In the genomic region with DNA sequence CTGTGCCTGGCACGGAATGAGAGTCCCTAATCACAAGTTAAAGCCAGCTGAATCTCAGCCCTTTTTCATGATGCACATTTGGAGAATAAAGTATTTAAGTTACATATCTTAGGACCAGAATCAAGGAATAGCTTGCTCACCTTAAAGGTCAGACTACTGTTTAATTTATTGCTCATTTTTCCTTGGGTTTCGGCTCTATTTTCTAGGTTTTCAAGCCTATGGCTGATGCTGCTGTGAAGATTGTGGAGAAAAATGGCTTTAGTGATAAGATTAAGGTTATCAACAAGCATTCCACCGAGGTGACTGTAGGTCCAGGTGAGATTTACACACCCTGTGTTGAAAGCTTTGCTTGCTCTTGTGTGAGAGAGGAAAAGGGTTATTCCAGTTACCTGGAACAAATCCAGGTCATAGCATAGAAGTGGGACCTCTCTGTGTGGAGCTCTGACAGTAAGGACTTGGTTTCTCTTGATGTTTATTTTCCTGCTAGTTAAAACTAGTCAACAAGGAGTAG, we compare ENCODE assay signal across 16 cellular contexts. TPM values are rescaled to one million over a fixed set of nuclear protein-coding genes. Genes with fewer than 3 reads are reported as not detected.
A peak's percentile ranks its signal among the peaks of the same experiment; 100 is the strongest.
DNase-seq lines count a peak whose midpoint lies in the region; FAIRE-seq and TF ChIP-seq lines count a peak whose summit lies in the region.
"Had no signal": no experiment of that assay in that cellular context is flagged by ENCODE, and none has a peak within 500 bp of the region (broad histone marks: within the 10 kb centered on the region; RNA-seq: fewer than 3 reads in every experiment).

No MANE protein-coding gene starts in this region.

- POLR2A ChIA-PET in CD4-positive, alpha-beta memory T cell (lab: Charles Lee; ENCODE audit: partially characterized antibody) = interaction anchor here (0.6 to 4.1 kb wide), 9 partner anchors 43 to 745 kb away, joined by 3 to 70 read pairs (median 4); a partner anchor contains a TSS

- DNase-seq in CD4-positive, alpha-beta memory T cell = no peak
- DNase-seq in NCI-H226 (peak; percentile 69), dorsolateral prefrontal cortex (no peak), small intestine (peak; percentile 82), RCC 7860 (ENCODE audit: low spot score) (no peak), NCI-H1092 (lab: John Stamatoyannopoulos, UW) (no peak)
- DNase-seq in activated CD4-positive, alpha-beta T cell treated with anti-CD3 and anti-CD28 coated beads, Interleukin-2, amount 10 ng/mL, durations not matched to agents 24 days and 14 days = no peak

- H3K4me3 ChIP-seq in CD4-positive, alpha-beta memory T cell (ENCODE audit: low read length in 2 of 2) = no peak overlapping the region
- H3K4me3 ChIP-seq in dorsolateral prefrontal cortex (peak overlapping the region in 2 of 59 donors; percentile 3 to 33), small intestine (ENCODE audit: low read depth in 1 of 2, low read length in 2 of 2) (no peak overlapping the region)
- H3K4me3 ChIP-seq: coronary artery, ovary, SJSA1, uterus had no signal

- H3K27ac ChIP-seq in CD4-positive, alpha-beta memory T cell (ENCODE audit: low read depth, low read length) = no peak overlapping the region
- H3K27ac ChIP-seq in dorsolateral prefrontal cortex = peak overlapping the region in 45 of 59 donors; percentile 14 to 91 (median 72)
- no peak overlapping the region for H3K27ac ChIP-seq in small intestine (ENCODE audit: low read depth in 1 of 2, low read length in 1 of 2)
- H3K27ac ChIP-seq: coronary artery, ovary, SJSA1, uterus had no signal

- FAIRE-seq in small intestine (lab: Jason Lieb, UNC) (no peak), RCC 7860 (lab: Jason Lieb, UNC) (no peak)

- intact Hi-C loops in CD4-positive, alpha-beta memory T cell (cut with micrococcal nuclease) = loop anchor here (1.0 kb wide), 3 partner anchors 18 to 89 kb away; a partner anchor contains a TSS
- intact Hi-C loops in dorsolateral prefrontal cortex (cut with DNase I) = loop anchor here (2.0 to 5.0 kb wide), 2 partner anchors 67 to 68 kb away; a partner anchor contains a TSS
- intact Hi-C loops in activated CD4-positive, alpha-beta T cell treated with anti-CD3 and anti-CD28 coated beads, Interleukin-2, amount 10 ng/mL, durations not matched to agents 24 days and 14 days (cut with micrococcal nuclease) = loop anchor here (1.0 kb wide), 3 partner anchors 19 to 89 kb away; a partner anchor contains a TSS

- peak in 16 of 56 donors; percentile 2 to 44 (median 14) for TF ChIP-seq CTCF in dorsolateral prefrontal cortex (IDR thresholded peaks at IDR 0.05 in 54 of 56, conservative IDR thresholded peaks at IDR 0.05 in 2 of 56; ENCODE audit: low read depth in 1 of 56, partially characterized antibody in 56 of 56)

- CTCF ChIA-PET in CD4-positive, alpha-beta memory T cell (lab: Charles Lee; ENCODE audit: partially characterized antibody) = interaction anchor here (0.6 to 18.1 kb wide), 35 partner anchors 10 to 288 kb away, joined by 3 to 575 read pairs (median 6); a partner anchor contains a TSS

- peaks cover 18 to 45% of the 10 kb centered on the region in 2 donors for H3K36me3 Mint-ChIP-seq in CD4-positive, alpha-beta memory T cell
- H3K36me3 Mint-ChIP-seq in activated CD4-positive, alpha-beta T cell treated with anti-CD3 and anti-CD28 coated beads, Interleukin-2, amount 10 ng/mL, durations not matched to agents 24 days and 14 days (ENCODE audit: low read depth) = peaks cover 36% of the 10 kb centered on the region
- H3K36me3 Mint-ChIP-seq: naive B cell had no signal

- H3K4me3 Mint-ChIP-seq in CD4-positive, alpha-beta memory T cell = no peak overlapping the region
- H3K4me3 Mint-ChIP-seq in activated CD4-positive, alpha-beta T cell treated with anti-CD3 and anti-CD28 coated beads, Interleukin-2, amount 10 ng/mL, durations not matched to agents 24 days and 14 days = no peak overlapping the region
- H3K4me3 Mint-ChIP-seq: activated naive CD8-positive, alpha-beta T cell treated with anti-CD3 and anti-CD28 coated beads for 36 hours; memory B cell; naive B cell; T-helper 1 cell treated with Interleukin-12 subunit alpha and Interleukin-12 subunit beta and Interleukin-4 antibody, amounts not matched to agents 30 μg/mL and 1 μg/mL, for 36 hours had no signal

- H3K4me1 ChIP-seq in CD4-positive, alpha-beta memory T cell (ENCODE audit: insufficient read depth, low read length) = peaks cover 16% of the 10 kb centered on the region
- H3K4me1 ChIP-seq in small intestine (ENCODE audit: control insufficient read depth in 2 of 2, insufficient read depth in 1 of 2, low read depth in 1 of 2, low read length in 1 of 2) = peaks cover 2 to 3% of the 10 kb centered on the region in 2 donors
- H3K4me1 ChIP-seq: uterus had no signal

- peaks cover 8 to 19% (median 14%) of the 10 kb centered on the region in 4 donors for H3K4me1 Mint-ChIP-seq in CD4-positive, alpha-beta memory T cell
- peaks cover 30% of the 10 kb centered on the region for H3K4me1 Mint-ChIP-seq in activated CD4-positive, alpha-beta T cell treated with anti-CD3 and anti-CD28 coated beads, Interleukin-2, amount 10 ng/mL, durations not matched to agents 24 days and 14 days

- 12 to 35% (median 23%) methylated on average over 3 of the region's 3 CpGs for WGBS in small intestine, 3 donors

- H3K27me3 ChIP-seq in CD4-positive, alpha-beta memory T cell (ENCODE audit: insufficient read depth, low read length) = no peaks in the 10 kb centered on the region
- H3K27me3 ChIP-seq in dorsolateral prefrontal cortex = no peaks in the 10 kb centered on the region
- no peaks in the 10 kb centered on the region for H3K27me3 ChIP-seq in small intestine (ENCODE audit: control insufficient read depth in 2 of 2, insufficient read depth in 2 of 2, low read length in 2 of 2)
- H3K27me3 ChIP-seq: ovary, SJSA1, uterus had no signal

- no peaks in the 10 kb centered on the region for H3K9me3 Mint-ChIP-seq in CD4-positive, alpha-beta memory T cell
- no peaks in the 10 kb centered on the region for H3K9me3 Mint-ChIP-seq in activated CD4-positive, alpha-beta T cell treated with anti-CD3 and anti-CD28 coated beads, Interleukin-2, amount 10 ng/mL, durations not matched to agents 24 days and 14 days
- H3K9me3 Mint-ChIP-seq: activated naive CD8-positive, alpha-beta T cell treated with anti-CD3 and anti-CD28 coated beads for 36 hours; activated T-helper 2 cell treated with anti-CD3 and anti-CD28 coated beads, Interferon-gamma antibody, Interleukin-2, Interleukin-4, amounts not matched to agents 10 μg/mL and 5 μg/mL and 100 μg/mL, durations not matched to agents 14 hours and 24 hours and 36 hours; memory B cell; naive B cell; T-helper 1 cell treated with Interleukin-12 subunit alpha and Interleukin-12 subunit beta and Interleukin-4 antibody, amounts not matched to agents 30 μg/mL and 1 μg/mL, for 36 hours had no signal

- H3K36me3 ChIP-seq in CD4-positive, alpha-beta memory T cell (ENCODE audit: insufficient read depth, low read length) = peaks cover 16% of the 10 kb centered on the region
- H3K36me3 ChIP-seq in small intestine (ENCODE audit: control insufficient read depth in 2 of 2, insufficient read depth in 2 of 2, low read length in 2 of 2) = no peaks in the 10 kb centered on the region
- H3K36me3 ChIP-seq: ovary, uterus had no signal

- no peaks in the 10 kb centered on the region for H3K27me3 Mint-ChIP-seq in CD4-positive, alpha-beta memory T cell
- H3K27me3 Mint-ChIP-seq in activated CD4-positive, alpha-beta T cell treated with anti-CD3 and anti-CD28 coated beads, Interleukin-2, amount 10 ng/mL, durations not matched to agents 24 days and 14 days = no peaks in the 10 kb centered on the region
- H3K27me3 Mint-ChIP-seq: activated naive CD8-positive, alpha-beta T cell treated with anti-CD3 and anti-CD28 coated beads for 36 hours; memory B cell; naive B cell had no signal

- peak overlapping the region in 6 of 7 donors; percentile 5 to 39 (median 14) for H3K27ac Mint-ChIP-seq in CD4-positive, alpha-beta memory T cell
- no peak overlapping the region for H3K27ac Mint-ChIP-seq in activated CD4-positive, alpha-beta T cell treated with anti-CD3 and anti-CD28 coated beads, Interleukin-2, amount 10 ng/mL, durations not matched to agents 24 days and 14 days
- H3K27ac Mint-ChIP-seq: activated naive CD8-positive, alpha-beta T cell treated with anti-CD3 and anti-CD28 coated beads for 36 hours; memory B cell; T-helper 1 cell treated with Interleukin-12 subunit alpha and Interleukin-12 subunit beta and Interleukin-4 antibody, amounts not matched to agents 30 μg/mL and 1 μg/mL, for 36 hours had no signal

- H3K9me3 ChIP-seq in CD4-positive, alpha-beta memory T cell (ENCODE audit: control insufficient read depth in 1 of 2, low read length in 2 of 2) = no peaks in the 10 kb centered on the region
- no peaks in the 10 kb centered on the region for H3K9me3 ChIP-seq in small intestine (ENCODE audit: control insufficient read depth, low read depth)
- H3K9me3 ChIP-seq: ovary, SJSA1, uterus had no signal

RNA-seq across cellular contexts. Expression of a gene that starts 18.1 kb away (rescaled TPM):
- 100 to 1,000 TPM in 1 of 2 experiments, 10 to 100 TPM in 1; 98.4 to 104 TPM for total RNA-seq in CD4-positive, alpha-beta memory T cell
- 10 to 100 TPM; 28.3 to 30.6 TPM for polyA plus RNA-seq in CD4-positive, alpha-beta memory T cell
- 100 to 1,000 TPM in 7 of 120 experiments, 10 to 100 TPM in 113; 48.9 to 123 (median 70.7) TPM for total RNA-seq in dorsolateral prefrontal cortex
- polyA plus RNA-seq in small intestine = 10 to 100 TPM; 13.6 to 26.7 (median 13.8) TPM
- 69.7 and 72.2 TPM in 2 replicates for total RNA-seq in activated CD4-positive, alpha-beta T cell treated with anti-CD3 and anti-CD28 coated beads, Interleukin-2, amount 10 ng/mL, durations not matched to agents 24 days and 14 days

RNA-seq across cellular contexts. Expression of a gene that starts 18.2 kb away (rescaled TPM):
- total RNA-seq in CD4-positive, alpha-beta memory T cell = 10 to 100 TPM; 51.9 to 55.8 TPM
- 10 to 100 TPM; 22.4 to 25.2 TPM for polyA plus RNA-seq in CD4-positive, alpha-beta memory T cell
- 10 to 100 TPM; 11.9 to 33.6 (median 20.1) TPM for total RNA-seq in dorsolateral prefrontal cortex
- polyA plus RNA-seq in small intestine = 1 to 10 TPM; 3.8 to 6.6 (median 5.1) TPM
- total RNA-seq in activated CD4-positive, alpha-beta T cell treated with anti-CD3 and anti-CD28 coated beads, Interleukin-2, amount 10 ng/mL, durations not matched to agents 24 days and 14 days = 22.3 and 27.1 TPM in 2 replicates

Comparison
In these comparisons a context has a peak if more than half of its experiments do, and no peak if none do; other contexts are left out.
1. DNase-seq: peak in NCI-H226 (single experiment) and small intestine (single experiment); none in CD4-positive, alpha-beta memory T cell (0 of 5), dorsolateral prefrontal cortex (0 of 10), activated CD4-positive, alpha-beta T cell treated with anti-CD3 and anti-CD28 coated beads, Interleukin-2, amount 10 ng/mL, durations not matched to agents 24 days and 14 days (single experiment), RCC 7860 (single experiment) and NCI-H1092 (single experiment).
2. H3K27ac ChIP-seq: peak in dorsolateral prefrontal cortex (45 of 59); none in CD4-positive, alpha-beta memory T cell (single experiment) and small intestine (0 of 2).